Comparison of ENCODE assay signal across 1 cellular context in genomic region chr17:35074711-35075707, GRCh38.
TF ChIP-seq lines count a peak whose summit lies in the region.

No MANE protein-coding gene starts in this region.

TF ChIP-seq in HepG2, 621 proteins besides CTCF, POLR2A, EP300 and RAD21 (continued from another document and continues in another):
- TF ChIP-seq PAXIP1 (CRISPR knock-in tag; conservative IDR thresholded peaks at IDR 0.05) (peak; percentile 82; the same call in 1 of the 2 replicates), ATF5 (CRISPR knock-in tag; IDR thresholded peaks at IDR 0.05; ENCODE audit: low read depth) (no peak), NFRKB (IDR thresholded peaks at IDR 0.05) (no peak), REXO4 (CRISPR knock-in tag; IDR thresholded peaks at IDR 0.05; ENCODE audit: borderline replicate concordance) (no peak), PAF1 (CRISPR knock-in tag; IDR thresholded peaks at IDR 0.05) (no peak), DR1 (CRISPR knock-in tag; IDR thresholded peaks at IDR 0.05) (no peak), ZNF839 (CRISPR knock-in tag; IDR thresholded peaks at IDR 0.05; ENCODE audit: borderline replicate concordance) (no peak), NR0B2 (CRISPR knock-in tag; IDR thresholded peaks at IDR 0.05) (no peak), ZNF513 (CRISPR knock-in tag; conservative IDR thresholded peaks at IDR 0.05) (no peak), CREB1 (IDR thresholded peaks at IDR 0.05) (no peak), CREB1 (CRISPR knock-in tag; IDR thresholded peaks at IDR 0.05) (no peak), KLF6 (CRISPR knock-in tag; IDR thresholded peaks at IDR 0.05) (no peak), ARNTL (CRISPR knock-in tag; IDR thresholded peaks at IDR 0.05) (no peak), MAX (IDR thresholded peaks at IDR 0.05) (no peak), ZNF564 (CRISPR knock-in tag; IDR thresholded peaks at IDR 0.05) (no peak), ZNF547 (CRISPR knock-in tag; IDR thresholded peaks at IDR 0.05) (no peak), NFKB2 (CRISPR knock-in tag; IDR thresholded peaks at IDR 0.05; ENCODE audit: borderline replicate concordance) (no peak), DZIP1 (CRISPR knock-in tag; IDR thresholded peaks at IDR 0.05) (no peak), XBP1 (CRISPR knock-in tag; IDR thresholded peaks at IDR 0.05) (no peak), CREM (IDR thresholded peaks at IDR 0.05) (0 out of 2 replicates have a peak, but pooled peaks have one; percentile 27), CREM (CRISPR knock-in tag; IDR thresholded peaks at IDR 0.05) (no peak), JDP2 (CRISPR knock-in tag; IDR thresholded peaks at IDR 0.05; ENCODE audit: borderline replicate concordance) (no peak), HDAC6 (IDR thresholded peaks at IDR 0.05; ENCODE audit: low read depth, low read length) (no peak), ASH2L (IDR thresholded peaks at IDR 0.05; ENCODE audit: insufficient read length, low read depth, low read length) (peak; percentile 58), HNF1B (CRISPR knock-in tag; IDR thresholded peaks at IDR 0.05) (no peak), ZNF326 (CRISPR knock-in tag; IDR thresholded peaks at IDR 0.05; ENCODE audit: borderline replicate concordance) (no peak), ZBTB7B (CRISPR knock-in tag; IDR thresholded peaks at IDR 0.05) (no peak), PPARG (CRISPR knock-in tag; conservative IDR thresholded peaks at IDR 0.05) (no peak), REL (CRISPR knock-in tag; conservative IDR thresholded peaks at IDR 0.05) (no peak), ZNF263 (CRISPR knock-in tag; IDR thresholded peaks at IDR 0.05) (no peak), HDAC1 (CRISPR knock-in tag; IDR thresholded peaks at IDR 0.05) (0 out of 2 replicates have a peak, but pooled peaks have one; percentile 44), ZNF275 (CRISPR knock-in tag; IDR thresholded peaks at IDR 0.05; ENCODE audit: borderline replicate concordance) (no peak), POLR2AphosphoS5 (IDR thresholded peaks at IDR 0.05; ENCODE audit: low read depth, low read length) (no peak), ZNF549 (CRISPR knock-in tag; IDR thresholded peaks at IDR 0.05) (no peak), CSRNP1 (CRISPR knock-in tag; IDR thresholded peaks at IDR 0.05) (no peak), CEBPZ (IDR thresholded peaks at IDR 0.05; ENCODE audit: low read length) (no peak), MLLT10 (CRISPR knock-in tag; IDR thresholded peaks at IDR 0.05) (no peak), HES4 (CRISPR knock-in tag; IDR thresholded peaks at IDR 0.05; ENCODE audit: borderline replicate concordance) (no peak), HIC2 (CRISPR knock-in tag; IDR thresholded peaks at IDR 0.05; ENCODE audit: low read depth) (no peak), GLMP (CRISPR knock-in tag; IDR thresholded peaks at IDR 0.05; ENCODE audit: borderline replicate concordance) (no peak), ZNF24 (IDR thresholded peaks at IDR 0.05) (no peak), ZNF788 (CRISPR knock-in tag; IDR thresholded peaks at IDR 0.05; ENCODE audit: borderline replicate concordance) (no peak), IKZF4 (CRISPR knock-in tag; IDR thresholded peaks at IDR 0.05; ENCODE audit: borderline replicate concordance, low read depth, not compliant biosample characterization) (no peak), POLR2G (IDR thresholded peaks at IDR 0.05; ENCODE audit: low read depth, low read length) (no peak), BRCA1 (CRISPR knock-in tag; IDR thresholded peaks at IDR 0.05) (no peak)
